In the genomic region with DNA sequence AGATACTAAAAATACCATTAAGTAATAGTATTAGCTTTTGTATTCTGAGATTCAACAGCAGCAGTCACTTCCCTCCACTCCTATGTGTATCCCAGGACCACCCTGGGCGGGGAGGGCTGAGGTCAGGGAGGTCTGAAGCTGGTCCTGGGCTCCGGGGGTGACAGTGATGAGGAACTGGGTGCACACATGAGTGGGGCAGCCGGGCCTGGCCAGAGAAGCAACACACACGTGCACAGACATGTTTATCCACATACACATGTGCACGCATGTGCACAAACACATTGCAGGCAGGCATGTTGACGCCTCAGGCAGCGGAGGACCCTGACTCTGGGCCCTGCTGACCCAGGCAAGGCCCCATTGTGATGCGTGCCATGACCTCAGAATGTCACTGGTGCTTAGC, we compare ENCODE assay signal across 3 cellular contexts. TPM values are rescaled to one million over a fixed set of nuclear protein-coding genes. Genes with fewer than 3 reads are reported as not detected.
"Had no signal": no experiment of that assay in that cellular context is flagged by ENCODE, and none has a peak within 500 bp of the region (broad histone marks: within the 10 kb centered on the region; RNA-seq: fewer than 3 reads in every experiment).

No MANE protein-coding gene starts in this region.

RNA-seq across cellular contexts. Expression of a gene that starts 12.6 kb away (rescaled TPM):
- total RNA-seq: glomerular endothelial cell, smooth muscle cell had no signal
- polyA plus RNA-seq: keratinocyte had no signal
